1 cellular context compared by ENCODE assay signal in genomic region chr10:97408496-97408992, GRCh38.
TF ChIP-seq lines count a peak whose summit lies in the region.

No MANE protein-coding gene starts in this region.

TF ChIP-seq in H1, 55 proteins besides CTCF, POLR2A, EP300 and RAD21:
- TF ChIP-seq JUN (IDR thresholded peaks at IDR 0.05; ENCODE audit: low read depth, low read length) (no peak), CHD2 (IDR thresholded peaks at IDR 0.05; ENCODE audit: low read length) (no peak), SIN3A (conservative IDR thresholded peaks at IDR 0.05 in 1 of 2, IDR thresholded peaks at IDR 0.05 in 1 of 2; ENCODE audit: low read depth in 1 of 2, low read length in 2 of 2) (no peak)
